In the genomic region with DNA sequence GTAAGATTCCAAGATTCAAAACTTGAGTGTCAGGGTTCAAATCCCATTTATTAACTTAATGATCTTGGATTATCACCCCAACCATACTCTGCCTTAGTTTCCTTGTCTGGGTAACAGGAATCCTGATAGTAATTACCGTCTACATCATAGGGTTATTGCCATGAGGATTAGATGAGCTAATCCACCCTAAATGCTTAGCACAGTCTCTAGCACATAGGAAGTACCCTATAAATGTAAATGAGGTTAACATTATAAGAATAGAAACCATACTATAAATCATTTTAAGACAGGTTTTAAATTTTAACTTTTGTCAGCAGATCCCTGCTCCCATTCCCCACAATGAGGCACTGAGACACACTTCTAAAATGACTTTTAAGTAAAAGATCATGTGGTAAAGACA, we compare ENCODE assay signal across 31 cellular contexts. TPM values are rescaled to one million over a fixed set of nuclear protein-coding genes. Genes with fewer than 3 reads are reported as not detected.
"Had no signal": no experiment of that assay in that cellular context is flagged by ENCODE, and none has a peak within 500 bp of the region (broad histone marks: within the 10 kb centered on the region; RNA-seq: fewer than 3 reads in every experiment).

No MANE protein-coding gene starts in this region.

- H3K27me3 ChIP-seq: esophagus squamous epithelium, gastrocnemius medialis, heart right ventricle, left lung had no signal

- FAIRE-seq: endometrium, islet of Langerhans, keratinocyte had no signal

- ATAC-seq: effector memory CD8-positive, alpha-beta T cell; esophagus mucosa; gastrocnemius medialis; heart right ventricle; left cardiac atrium; left lung; left ventricle myocardium superior; lower lobe of right lung; mucosa of descending colon; naive thymus-derived CD8-positive, alpha-beta T cell had no signal

- H3K36me3 ChIP-seq: esophagus squamous epithelium, gastrocnemius medialis, heart right ventricle, left lung, lower lobe of right lung had no signal

- H3K9me3 ChIP-seq: esophagus squamous epithelium, gastrocnemius medialis, lower lobe of right lung, mucosa of descending colon had no signal

- DNase-seq: cortex of kidney; effector CD8-positive, alpha-beta T cell; effector memory CD8-positive, alpha-beta T cell; endodermal cell; erythroblast; esophagus squamous epithelium; foreskin melanocyte; gastrocnemius medialis; glutamatergic neuron; head of caudate nucleus; heart right ventricle; hippocampal formation; left cardiac atrium; left lung; left ventricle myocardium superior; lower lobe of right lung; mesenchymal stem cell; mucosa of descending colon; naive B cell; naive thymus-derived CD8-positive, alpha-beta T cell had no signal

- H3K27ac ChIP-seq: epithelial cell of prostate, esophagus squamous epithelium, gastrocnemius medialis, heart right ventricle, left lung, lower lobe of right lung had no signal

- H3K4me3 ChIP-seq: esophagus squamous epithelium, gastrocnemius medialis, heart right ventricle, left lung, lower lobe of right lung, mucosa of descending colon had no signal

- H3K4me1 ChIP-seq: esophagus squamous epithelium, gastrocnemius medialis, heart right ventricle, left lung, lower lobe of right lung had no signal

RNA-seq across cellular contexts. Expression of a gene that starts 36.5 kb away (rescaled TPM):
- total RNA-seq: dermis microvascular lymphatic vessel endothelial cell; endodermal cell; esophagus mucosa; esophagus squamous epithelium; glomerular endothelial cell; kidney epithelial cell; left lung; lung microvascular endothelial cell; mesothelial cell of epicardium; mucosa of descending colon; myocyte; naive thymus-derived CD8-positive, alpha-beta T cell had no signal
